In genomic region chr20:22686097-22686496, GRCh38 we compare ENCODE assay signal across 7 cellular contexts.
A peak's percentile ranks its signal among the peaks of the same experiment; 100 is the strongest.
DNase-seq lines count a peak whose midpoint lies in the region; ATAC-seq and TF ChIP-seq lines count a peak whose summit lies in the region.

No MANE protein-coding gene starts in this region.

- no peak for TF ChIP-seq POLR2A in esophagus squamous epithelium (IDR thresholded peaks at IDR 0.05)

- intact Hi-C loops in esophagus squamous epithelium (cut with DNase I): no loop called here

- in situ Hi-C loops in astrocyte of the spinal cord (cut with HindIII; ENCODE audit: low sequenced_read_pairs): no loop called here

- ATAC-seq in GM19025 (IDR thresholded peaks at IDR 0.05; ENCODE audit: low read depth, unreplicated experiment) (peak; percentile 61), GM19467 (IDR thresholded peaks at IDR 0.05; ENCODE audit: unreplicated experiment) (no peak)
- ATAC-seq in stimulated activated naive CD8-positive, alpha-beta T cell treated with anti-CD3 and anti-CD28 coated beads, Interleukin-15, Interleukin-2, amounts not matched to agents 100 U/mL and 50 U/mL, for 24 hours: no peak

- H3K27me3 ChIP-seq in esophagus squamous epithelium: peaks cover 0 to 38% (median 0%) of the 10 kb centered on the region in 4 donors

- H3K4me1 ChIP-seq in esophagus squamous epithelium: peaks cover 0 to 10% (median 0%) of the 10 kb centered on the region in 3 donors

- DNase-seq in NCI-H1930 (lab: John Stamatoyannopoulos, UW) (peak; percentile 60 to 66), astrocyte of the spinal cord (ENCODE audit: low read depth, low spot score) (peak; percentile 47), left kidney (ENCODE audit: low read depth, low spot score) (peak; percentile 88), esophagus squamous epithelium (lab: John Stamatoyannopoulos, UW) (no peak)
- no peak for DNase-seq in stimulated activated naive CD8-positive, alpha-beta T cell treated with anti-CD3 and anti-CD28 coated beads, Interleukin-15, Interleukin-2, amounts not matched to agents 100 U/mL and 50 U/mL, for 24 hours

- no peak overlapping the region for H3K4me3 ChIP-seq in astrocyte of the spinal cord (ENCODE audit: low read depth, low read length)
- H3K4me3 ChIP-seq in esophagus squamous epithelium: no peak overlapping the region

- no peak overlapping the region for H3K27ac ChIP-seq in esophagus squamous epithelium

- TF ChIP-seq CTCF in astrocyte of the spinal cord (IDR thresholded peaks at IDR 0.05; ENCODE audit: low read depth, low read length) (no peak), esophagus squamous epithelium (IDR thresholded peaks at IDR 0.05) (no peak)

- 42 to 56% methylated on average over 7 of the region's 7 CpGs for WGBS in esophagus squamous epithelium, 2 donors

- H3K9me3 ChIP-seq in esophagus squamous epithelium: no peaks in the 10 kb centered on the region

- no peaks in the 10 kb centered on the region for H3K36me3 ChIP-seq in esophagus squamous epithelium

Comparison
In these comparisons a context has a peak if more than half of its experiments do, and no peak if none do; other contexts are left out.
1. DNase-seq: peak in NCI-H1930 (2 of 2), astrocyte of the spinal cord (single experiment) and left kidney (single experiment); none in esophagus squamous epithelium (single experiment) and stimulated activated naive CD8-positive, alpha-beta T cell treated with anti-CD3 and anti-CD28 coated beads, Interleukin-15, Interleukin-2, amounts not matched to agents 100 U/mL and 50 U/mL, for 24 hours (single experiment).